ENCODE assay signal across 8 cellular contexts in the genomic region with DNA sequence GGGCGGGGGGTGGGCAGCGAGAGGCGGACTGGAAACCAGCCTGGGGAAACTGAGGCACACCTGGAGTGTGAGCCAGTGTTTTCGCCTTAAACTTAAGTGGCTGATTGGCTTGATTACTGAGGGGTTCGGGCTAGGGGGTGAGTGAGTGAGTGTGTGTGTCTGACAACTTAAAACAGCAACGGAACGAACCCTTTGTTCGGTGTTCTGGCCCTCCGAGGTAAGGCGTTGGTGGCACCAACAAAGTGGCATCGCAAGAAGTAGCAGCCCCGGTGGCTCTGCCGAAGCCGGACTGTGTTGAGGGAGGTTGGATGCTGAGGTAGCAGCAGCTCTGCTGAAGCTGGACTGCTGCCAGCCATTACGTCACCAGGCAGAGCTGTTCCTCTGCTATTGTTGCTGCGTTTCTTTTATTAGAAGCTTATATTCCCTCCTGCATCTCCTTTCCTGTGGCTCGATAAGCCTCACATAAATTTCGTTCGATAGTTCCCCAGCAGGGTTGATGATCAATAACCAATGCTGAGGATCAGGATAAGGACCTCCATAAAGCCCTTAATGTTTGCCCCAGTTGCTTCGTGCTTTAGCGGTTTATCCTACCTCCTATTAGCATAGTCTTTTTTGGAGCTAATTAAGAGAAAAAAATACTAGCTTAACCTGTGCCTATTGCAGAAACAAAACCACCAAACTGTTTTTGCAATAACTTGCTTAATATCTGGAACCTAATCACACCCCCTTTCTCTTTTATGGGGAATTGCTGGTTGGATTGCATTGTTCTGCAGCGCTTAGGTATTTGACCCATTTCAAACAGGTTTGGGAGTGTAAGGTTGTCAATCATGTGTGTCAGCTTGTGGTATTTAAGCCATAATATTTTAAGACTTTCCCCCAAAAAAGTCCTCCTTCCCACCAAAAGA. TPM values are rescaled to one million over a fixed set of nuclear protein-coding genes. Genes with fewer than 3 reads are reported as not detected.
DNase-seq lines count a peak whose midpoint lies in the region; ATAC-seq lines count a peak whose summit lies in the region.

No MANE protein-coding gene starts in this region.

- H3K36me3 ChIP-seq in skeletal muscle tissue (ENCODE audit: control insufficient read depth in 3 of 3, insufficient read depth in 3 of 3, low read length in 3 of 3) = no peaks in the 10 kb centered on the region

- DNase-seq in NCI-H2196 (lab: John Stamatoyannopoulos, UW; ENCODE audit: unreplicated experiment) (peak; percentile 84), inferior parietal cortex (ENCODE audit: extremely low spot score) (peak; percentile 82)
- DNase-seq in activated CD4-positive, CD25-positive, alpha-beta regulatory T cell treated with anti-CD3 and anti-CD28 coated beads, Interleukin-2, amount 50 U/mL, for 72 hours = peak; percentile 71
- peak; percentile 81 for DNase-seq in central memory CD4-positive, alpha-beta T cell

- no peak overlapping the region for H3K27ac ChIP-seq in skeletal muscle tissue (ENCODE audit: low read depth, low read length)

- ATAC-seq in GM21447 (IDR thresholded peaks at IDR 0.05; ENCODE audit: unreplicated experiment) = peak; percentile 14
- no peak for ATAC-seq in HG03378 (IDR thresholded peaks at IDR 0.05; ENCODE audit: unreplicated experiment)
- ATAC-seq in HG02870 (IDR thresholded peaks at IDR 0.05; ENCODE audit: unreplicated experiment) = no peak

- H3K27me3 ChIP-seq in skeletal muscle tissue (ENCODE audit: control insufficient read depth in 3 of 3, insufficient read depth in 3 of 3, low read length in 3 of 3) = no peaks in the 10 kb centered on the region

- H3K4me1 ChIP-seq in skeletal muscle tissue (ENCODE audit: control insufficient read depth in 3 of 3, insufficient read depth in 3 of 3, low read length in 3 of 3) = peaks cover 21 to 28% (median 21%) of the 10 kb centered on the region in 3 donors

- H3K9ac ChIP-seq in skeletal muscle tissue (ENCODE audit: low read depth in 1 of 3, low read length in 3 of 3) = peak overlapping the region; percentile 29 to 73 (median 54)

- H3K4me3 ChIP-seq in skeletal muscle tissue (ENCODE audit: low read length in 3 of 3) = peak overlapping the region; percentile 79 to 85 (median 82)

- H3K9me3 ChIP-seq in skeletal muscle tissue (ENCODE audit: control insufficient read depth in 3 of 3, low read length in 3 of 3) = no peaks in the 10 kb centered on the region

RNA-seq across cellular contexts. Expression of gene GPR137C, which starts 1.3 kb away (rescaled TPM):
- total RNA-seq in skeletal muscle tissue = 1.6 TPM

RNA-seq across cellular contexts. Expression of gene TXNDC16, which starts 1.6 kb away (rescaled TPM):
- 7.3 TPM for total RNA-seq in skeletal muscle tissue
